Comparison of ENCODE assay signal across 1 cellular context in genomic region chr3:138461246-138461645, GRCh38.
TF ChIP-seq lines count a peak whose summit lies in the region.

No MANE protein-coding gene starts in this region.

TF ChIP-seq in IMR-90, 13 proteins besides CTCF, POLR2A, EP300 and RAD21 (continued from another document):
- TF ChIP-seq MAFK (IDR thresholded peaks at IDR 0.05; ENCODE audit: low read depth, low read length): no peak
- TF ChIP-seq CHD1 (IDR thresholded peaks at IDR 0.05; ENCODE audit: low read depth, low read length): no peak
- TF ChIP-seq NFE2L2 (IDR thresholded peaks at IDR 0.05; ENCODE audit: low read depth, low read length): no peak
- TF ChIP-seq SMC3 (IDR thresholded peaks at IDR 0.05; ENCODE audit: low read depth, low read length): no peak
- no peak for TF ChIP-seq FOS (IDR thresholded peaks at IDR 0.05; ENCODE audit: low read depth, low read length)
- no peak for TF ChIP-seq BHLHE40 (IDR thresholded peaks at IDR 0.05; ENCODE audit: low read depth, low read length)
- no peak for TF ChIP-seq RFX5 (IDR thresholded peaks at IDR 0.05; ENCODE audit: low read depth, low read length)
TF ChIP-seq in IMR-90: peak in this region for 0.
